8 cellular contexts compared by ENCODE assay signal in genomic region chr19:6424939-6425731, GRCh38. TPM values are rescaled to one million over a fixed set of nuclear protein-coding genes. Genes with fewer than 3 reads are reported as not detected.
DNase-seq lines count a peak whose midpoint lies in the region; ATAC-seq, FAIRE-seq and TF ChIP-seq lines count a peak whose summit lies in the region.

No MANE protein-coding gene starts in this region.

- no peaks in the 10 kb centered on the region for H3K27me3 ChIP-seq in keratinocyte (ENCODE audit: control insufficient read depth, extremely low read depth, insufficient read depth, low read length)

- peaks cover 8 to 20% of the 10 kb centered on the region in 2 experiments for H3K36me3 ChIP-seq in keratinocyte (ENCODE audit: control insufficient read depth in 2 of 2, extremely low read depth in 1 of 2, insufficient read depth in 2 of 2, low read length in 2 of 2)

- peak; percentile 99 to 100 for DNase-seq in AML-193 (lab: John Stamatoyannopoulos, UW)
- DNase-seq in NCI-H446 (lab: John Stamatoyannopoulos, UW) = peak; percentile 99 to 100
- DNase-seq in cerebellar cortex (ENCODE audit: low spot score) = peak; percentile 100
- DNase-seq in keratinocyte (ENCODE audit: low read depth, low spot score) = peak; percentile 100
- DNase-seq in stimulated activated CD4-positive, alpha-beta T cell treated with anti-CD3 and anti-CD28 coated beads, Interleukin-12 subunit alpha, Interleukin-12 subunit beta, amount 100 ng/mL, for 48 hours (ENCODE audit: low read depth in 2 of 3, low spot score in 1 of 3) = peak; percentile 99 to 100 (median 99)

- TF ChIP-seq POLR2A in GM19099 (IDR thresholded peaks at IDR 0.05; ENCODE audit: extremely low read depth, insufficient read length, low read depth) = peak; percentile 64

- H3K9ac ChIP-seq in keratinocyte (ENCODE audit: control insufficient read depth, extremely low read depth, insufficient read depth, low read length) = no peak overlapping the region

- TF ChIP-seq CTCF in keratinocyte (optimal IDR thresholded peaks at IDR 0.05 in 1 of 3, IDR thresholded peaks at IDR 0.05 in 1 of 3, conservative IDR thresholded peaks at IDR 0.05 in 1 of 3; ENCODE audit: extremely low read depth in 1 of 3, insufficient read depth in 2 of 3, low read length in 3 of 3) = no peak

- ATAC-seq in HG03354 (IDR thresholded peaks at IDR 0.05; ENCODE audit: poor library complexity, severe bottlenecking, unreplicated experiment) = peak; percentile 88
- peak; percentile 89 to 91 for ATAC-seq in activated CD4-positive, CD25-positive, alpha-beta regulatory T cell treated with anti-CD3 and anti-CD28 coated beads, Interleukin-2, amount 50 U/mL, for 24 hours

- peaks cover 14% of the 10 kb centered on the region for H4K20me1 ChIP-seq in keratinocyte (ENCODE audit: control insufficient read depth, extremely low read depth, insufficient read depth, low read length)

- H3K9me3 ChIP-seq in keratinocyte (ENCODE audit: control insufficient read depth, low read depth, low read length) = no peaks in the 10 kb centered on the region

- H3K27ac ChIP-seq in keratinocyte (ENCODE audit: control insufficient read depth, insufficient read depth, low read length) = peak overlapping the region; percentile 11

- peak overlapping the region in 1 of 3 experiments; percentile 2 for H3K4me3 ChIP-seq in keratinocyte (ENCODE audit: control insufficient read depth in 2 of 3, extremely low read depth in 1 of 3, insufficient read depth in 2 of 3, low read depth in 1 of 3, low read length in 3 of 3)

- dilution Hi-C loops in keratinocyte (cut with MboI; ENCODE audit: extremely low pct_ligation_motif_present, low sequenced_read_pairs) = no loop called here

- H3K4me1 ChIP-seq in keratinocyte (ENCODE audit: control insufficient read depth, extremely low read depth, insufficient read depth, low read length) = peaks cover 11% of the 10 kb centered on the region

- H3K4me2 ChIP-seq in keratinocyte (ENCODE audit: control insufficient read depth, extremely low read depth, insufficient read depth, low read depth, low read length) = peak overlapping the region; percentile 49

- peaks cover 2% of the 10 kb centered on the region for H3K9me1 ChIP-seq in keratinocyte (ENCODE audit: control insufficient read depth, extremely low read depth, insufficient read depth, low read length)

- peak overlapping the region; percentile 74 for H2AFZ ChIP-seq in keratinocyte (ENCODE audit: control insufficient read depth, low read length)

- peak; percentile 99 for FAIRE-seq in keratinocyte (lab: Jason Lieb, UNC)

- H3K79me2 ChIP-seq in keratinocyte (ENCODE audit: control insufficient read depth, insufficient read depth, low read length) = peaks cover 42% of the 10 kb centered on the region

RNA-seq across cellular contexts. Expression of gene KHSRP, which starts 0.5 kb away (rescaled TPM):
- 41.8 to 98.9 TPM (median 56.6 TPM) in 3 replicates for polyA plus RNA-seq in keratinocyte
- polyA plus RNA-seq in keratinocyte (2011; ENCODE audit: low read depth) = 63.9 TPM
- polyA plus RNA-seq in keratinocyte (2011; cell fraction: cytosol; rRNA removed) = 40.0 and 74.7 TPM in 2 replicates
- polyA plus RNA-seq in keratinocyte (2011; cell fraction: nucleus; rRNA removed) = 54.9 and 65.9 TPM in 2 replicates
- 61.2 and 244 TPM in 2 replicates for polyA plus RNA-seq in keratinocyte (2012; ENCODE audit: low replicate concordance)
- 45.7 to 177 TPM (median 74.0 TPM) in 3 replicates for polyA minus RNA-seq in keratinocyte
- 141 TPM for polyA minus RNA-seq in keratinocyte (2011; cell fraction: cytosol; rRNA and poly(A)+ RNA removed)
- polyA minus RNA-seq in keratinocyte (2011; cell fraction: nucleus; rRNA and poly(A)+ RNA removed) = 60.2 and 75.5 TPM in 2 replicates

RNA-seq across cellular contexts. Expression of gene SLC25A41, which starts 8.4 kb away (rescaled TPM):
- polyA plus RNA-seq in keratinocyte = 0.09 TPM in 1 of 3 replicates, not detected in the others
- not detected for polyA plus RNA-seq in keratinocyte (2011; ENCODE audit: low read depth)
- not detected in 2 replicates for polyA plus RNA-seq in keratinocyte (2011; cell fraction: cytosol; rRNA removed)
- 0.09 TPM in 1 of 2 replicates, not detected in the other for polyA plus RNA-seq in keratinocyte (2011; cell fraction: nucleus; rRNA removed)
- polyA plus RNA-seq in keratinocyte (2012; ENCODE audit: low replicate concordance) = 0.08 and 0.11 TPM in 2 replicates
- not detected in 3 replicates for polyA minus RNA-seq in keratinocyte
- polyA minus RNA-seq in keratinocyte (2011; cell fraction: cytosol; rRNA and poly(A)+ RNA removed) = not detected
- not detected in 2 replicates for polyA minus RNA-seq in keratinocyte (2011; cell fraction: nucleus; rRNA and poly(A)+ RNA removed)

RNA-seq across cellular contexts. Expression of gene GTF2F1, which starts 32.2 kb away (rescaled TPM):
- 37.3 to 56.9 TPM (median 39.7 TPM) in 3 replicates for polyA plus RNA-seq in keratinocyte
- polyA plus RNA-seq in keratinocyte (2011; ENCODE audit: low read depth) = 54.0 TPM
- 32.2 and 58.0 TPM in 2 replicates for polyA plus RNA-seq in keratinocyte (2011; cell fraction: cytosol; rRNA removed)
- polyA plus RNA-seq in keratinocyte (2011; cell fraction: nucleus; rRNA removed) = 45.2 and 52.8 TPM in 2 replicates
- polyA plus RNA-seq in keratinocyte (2012; ENCODE audit: low replicate concordance) = 22.4 and 65.3 TPM in 2 replicates
- 30.8 to 37.4 TPM (median 32.0 TPM) in 3 replicates for polyA minus RNA-seq in keratinocyte
- 48.9 TPM for polyA minus RNA-seq in keratinocyte (2011; cell fraction: cytosol; rRNA and poly(A)+ RNA removed)
- 12.3 and 15.9 TPM in 2 replicates for polyA minus RNA-seq in keratinocyte (2011; cell fraction: nucleus; rRNA and poly(A)+ RNA removed)

RNA-seq across cellular contexts. Expression of gene SLC25A23, which starts 34.5 kb away (rescaled TPM):
- polyA plus RNA-seq in keratinocyte = 6.4 to 7.7 TPM (median 6.9 TPM) in 3 replicates
- polyA plus RNA-seq in keratinocyte (2011; ENCODE audit: low read depth) = 30.3 TPM
- polyA plus RNA-seq in keratinocyte (2011; cell fraction: cytosol; rRNA removed) = 8.0 and 12.2 TPM in 2 replicates
- 7.0 and 9.0 TPM in 2 replicates for polyA plus RNA-seq in keratinocyte (2011; cell fraction: nucleus; rRNA removed)
- polyA plus RNA-seq in keratinocyte (2012; ENCODE audit: low replicate concordance) = 29.0 and 38.5 TPM in 2 replicates
- 6.6 to 43.3 TPM (median 13.9 TPM) in 3 replicates for polyA minus RNA-seq in keratinocyte
- polyA minus RNA-seq in keratinocyte (2011; cell fraction: cytosol; rRNA and poly(A)+ RNA removed) = 28.0 TPM
- polyA minus RNA-seq in keratinocyte (2011; cell fraction: nucleus; rRNA and poly(A)+ RNA removed) = 5.1 and 7.1 TPM in 2 replicates

RNA-seq across cellular contexts. Expression of gene CRB3, which starts 38.9 kb away (rescaled TPM):
- 5.5 to 11.9 TPM (median 6.1 TPM) in 3 replicates for polyA plus RNA-seq in keratinocyte
- 10.4 TPM for polyA plus RNA-seq in keratinocyte (2011; ENCODE audit: low read depth)
- polyA plus RNA-seq in keratinocyte (2011; cell fraction: cytosol; rRNA removed) = 5.8 and 15.3 TPM in 2 replicates
- polyA plus RNA-seq in keratinocyte (2011; cell fraction: nucleus; rRNA removed) = 6.8 and 8.7 TPM in 2 replicates
- 12.2 and 39.9 TPM in 2 replicates for polyA plus RNA-seq in keratinocyte (2012; ENCODE audit: low replicate concordance)
- 1.8 to 8.9 TPM (median 6.4 TPM) in 3 replicates for polyA minus RNA-seq in keratinocyte
- polyA minus RNA-seq in keratinocyte (2011; cell fraction: cytosol; rRNA and poly(A)+ RNA removed) = 13.2 TPM
- 5.7 and 7.7 TPM in 2 replicates for polyA minus RNA-seq in keratinocyte (2011; cell fraction: nucleus; rRNA and poly(A)+ RNA removed)
